In genomic region chr6:15793288-15793687, GRCh38 we compare ENCODE assay signal across 14 cellular contexts.
A peak's percentile ranks its signal among the peaks of the same experiment; 100 is the strongest.
DNase-seq lines count a peak whose midpoint lies in the region; ATAC-seq and TF ChIP-seq lines count a peak whose summit lies in the region.
"Had no signal": no experiment of that assay in that cellular context is flagged by ENCODE, and none has a peak within 500 bp of the region (broad histone marks: within the 10 kb centered on the region; RNA-seq: fewer than 3 reads in every experiment).

No MANE protein-coding gene starts in this region.

- H3K27ac Mint-ChIP-seq in osteocyte (ENCODE audit: unreplicated experiment): peak overlapping the region; percentile 56
- H3K27ac Mint-ChIP-seq: stimulated activated naive CD8-positive, alpha-beta T cell treated with anti-CD3 and anti-CD28 coated beads, Interleukin-15, amount 100 ng/mL, for 72 hours had no signal

- no peaks in the 10 kb centered on the region for H3K36me3 Mint-ChIP-seq in osteocyte (ENCODE audit: unreplicated experiment)

- no peaks in the 10 kb centered on the region for H3K27me3 Mint-ChIP-seq in osteocyte (ENCODE audit: unreplicated experiment)

- H3K4me3 ChIP-seq in fibroblast of the aortic adventitia (ENCODE audit: low read depth, low read length): no peak overlapping the region

- peaks cover 3% of the 10 kb centered on the region for H3K9me3 Mint-ChIP-seq in osteocyte (ENCODE audit: unreplicated experiment)

- DNase-seq in ELR (ENCODE audit: low read depth) (peak; percentile 70), RPMI7951 (ENCODE audit: low read depth) (peak; percentile 93), fibroblast of the aortic adventitia (ENCODE audit: low read depth) (peak; percentile 16), osteocyte (ENCODE audit: extremely low spot score, unreplicated experiment) (no peak), COLO668 (lab: John Stamatoyannopoulos, UW; ENCODE audit: unreplicated experiment) (no peak), NOMO-1 (lab: John Stamatoyannopoulos, UW; ENCODE audit: unreplicated experiment in 2 of 2) (no peak)
- DNase-seq in activated T-cell treated with anti-CD3 and anti-CD28 coated beads, Interleukin-2, amount 50 U/mL, for 1 hour: no peak
- DNase-seq: activated CD4-positive, alpha-beta T cell treated with anti-CD3 and anti-CD28 coated beads, Interleukin-2, amount 50 U/mL, for 1 hour; activated naive CD4-positive, alpha-beta T cell treated with anti-CD3 and anti-CD28 coated beads, Interleukin-2, amount 50 U/mL, for 16 hours; effector CD4-positive, alpha-beta T cell; SK-N-SH; stimulated activated CD4-positive, alpha-beta T cell treated with anti-CD3 and anti-CD28 coated beads, Interleukin-2, amount 100 ng/mL, for 24 hours; stimulated activated naive CD8-positive, alpha-beta T cell treated with anti-CD3 and anti-CD28 coated beads, Interleukin-15, amount 100 ng/mL, for 72 hours had no signal

- H3K4me3 Mint-ChIP-seq in osteocyte (ENCODE audit: unreplicated experiment): no peak overlapping the region
- H3K4me3 Mint-ChIP-seq: stimulated activated naive CD8-positive, alpha-beta T cell treated with anti-CD3 and anti-CD28 coated beads, Interleukin-15, amount 100 ng/mL, for 72 hours had no signal

- ATAC-seq in HG02642 (IDR thresholded peaks at IDR 0.05; ENCODE audit: poor library complexity, unreplicated experiment): no peak
- ATAC-seq: stimulated activated naive CD8-positive, alpha-beta T cell treated with anti-CD3 and anti-CD28 coated beads, Interleukin-15, amount 100 ng/mL, for 72 hours had no signal

- H3K4me1 Mint-ChIP-seq in osteocyte (ENCODE audit: unreplicated experiment): peaks cover 44% of the 10 kb centered on the region
- H3K4me1 Mint-ChIP-seq: stimulated activated naive CD8-positive, alpha-beta T cell treated with anti-CD3 and anti-CD28 coated beads, Interleukin-15, amount 100 ng/mL, for 72 hours had no signal

- TF ChIP-seq CTCF in fibroblast of the aortic adventitia (IDR thresholded peaks at IDR 0.05; ENCODE audit: insufficient read depth, low read length) (no peak), osteocyte (IDR thresholded peaks at IDR 0.05) (no peak)

Comparison
In these comparisons a context has a peak if more than half of its experiments do, and no peak if none do; other contexts are left out.
1. DNase-seq: peak in ELR (single experiment), RPMI7951 (single experiment) and fibroblast of the aortic adventitia (single experiment); none in osteocyte (single experiment), COLO668 (single experiment), NOMO-1 (0 of 2) and activated T-cell treated with anti-CD3 and anti-CD28 coated beads, Interleukin-2, amount 50 U/mL, for 1 hour (single experiment).